ENCODE assay signal across 15 cellular contexts in genomic region chr22:43066844-43067385, GRCh38. TPM values are rescaled to one million over a fixed set of nuclear protein-coding genes. Genes with fewer than 3 reads are reported as not detected.
DNase-seq lines count a peak whose midpoint lies in the region; ATAC-seq and TF ChIP-seq lines count a peak whose summit lies in the region.
"Had no signal": no experiment of that assay in that cellular context is flagged by ENCODE, and none has a peak within 500 bp of the region (broad histone marks: within the 10 kb centered on the region; RNA-seq: fewer than 3 reads in every experiment).

No MANE protein-coding gene starts in this region.

- no peak overlapping the region for H3K27ac ChIP-seq in neural progenitor cell

- H3K9ac ChIP-seq in neural progenitor cell: no peak overlapping the region

- H3K9me3 ChIP-seq in neural progenitor cell (ENCODE audit: low read depth): no peaks in the 10 kb centered on the region

- H4K20me1 ChIP-seq in neural progenitor cell (ENCODE audit: low read depth): no peaks in the 10 kb centered on the region

- no peaks in the 10 kb centered on the region for H3F3A ChIP-seq in neural progenitor cell (ENCODE audit: low read depth)

- no peaks in the 10 kb centered on the region for H3K36me3 ChIP-seq in neural progenitor cell

- DNase-seq in EH (ENCODE audit: low read depth) (peak; percentile 81), NCI-H226 (peak; percentile 5), epithelial cell of esophagus (ENCODE audit: low read depth) (peak; percentile 73), non-pigmented ciliary epithelial cell (ENCODE audit: low read depth) (peak; percentile 31), neural progenitor cell (ENCODE audit: low spot score) (no peak)
- DNase-seq in stimulated activated CD4-positive, alpha-beta T cell treated with anti-CD3 and anti-CD28 coated beads, Interleukin-2, amount 100 ng/mL, for 48 hours: no peak
- DNase-seq: anterior cingulate cortex; CD4-positive, alpha-beta T cell; H9; Kasumi-1; kidney; stimulated activated CD4-positive, alpha-beta T cell treated with anti-CD3 and anti-CD28 coated beads, Interleukin-12 subunit alpha, Interleukin-12 subunit beta, amount 100 ng/mL, for 4 hours; stimulated activated CD8-positive, alpha-beta memory T cell treated with anti-CD3 and anti-CD28 coated beads, Interleukin-4, amount 100 ng/mL, for 48 hours had no signal

- H3K79me2 ChIP-seq in neural progenitor cell (ENCODE audit: low read depth): no peaks in the 10 kb centered on the region

- no peaks in the 10 kb centered on the region for H3K4me1 Mint-ChIP-seq in neural progenitor cell
- H3K4me1 Mint-ChIP-seq: H9 had no signal

- H3K27me3 Mint-ChIP-seq in neural progenitor cell (ENCODE audit: insufficient read depth, low read depth): no peaks in the 10 kb centered on the region
- H3K27me3 Mint-ChIP-seq: CD4-positive, alpha-beta T cell had no signal

- H3K27me3 ChIP-seq in neural progenitor cell: no peaks in the 10 kb centered on the region

- H3K27ac Mint-ChIP-seq in neural progenitor cell: no peak overlapping the region
- H3K27ac Mint-ChIP-seq: CD4-positive, alpha-beta T cell had no signal

- no peak overlapping the region for H3K4me3 Mint-ChIP-seq in neural progenitor cell
- H3K4me3 Mint-ChIP-seq: CD4-positive, alpha-beta T cell; H9 had no signal

- no peaks in the 10 kb centered on the region for H3K4me1 ChIP-seq in neural progenitor cell

- ATAC-seq in HG02763 (IDR thresholded peaks at IDR 0.05; ENCODE audit: unreplicated experiment) (no peak), GM21723 (IDR thresholded peaks at IDR 0.05; ENCODE audit: unreplicated experiment) (no peak)

- H2AFZ ChIP-seq in neural progenitor cell (replicated peaks): no peak overlapping the region

- H3K36me3 Mint-ChIP-seq in neural progenitor cell: peaks cover 15% of the 10 kb centered on the region

- no peak for TF ChIP-seq CTCF in epithelial cell of esophagus (IDR thresholded peaks at IDR 0.05; ENCODE audit: insufficient read depth, low read depth, low read length, missing control alignments)
- no peak for TF ChIP-seq CTCF in neural progenitor cell (IDR thresholded peaks at IDR 0.05)

- H3K4me3 ChIP-seq in epithelial cell of esophagus (ENCODE audit: low read length) (no peak overlapping the region), neural progenitor cell (no peak overlapping the region)

- H3K9me3 Mint-ChIP-seq in neural progenitor cell: no peaks in the 10 kb centered on the region
- H3K9me3 Mint-ChIP-seq: CD4-positive, alpha-beta T cell; H9 had no signal

- no peak overlapping the region for H3K4me2 ChIP-seq in neural progenitor cell

RNA-seq across cellular contexts. Expression of gene TTLL1, which starts 22.3 kb away (rescaled TPM):
- 9.4 and 16.0 TPM in 2 replicates for total RNA-seq in neural progenitor cell (ENCODE audit: low replicate concordance)

RNA-seq across cellular contexts. Expression of gene BIK, which starts 43.6 kb away (rescaled TPM):
- 1.6 and 2.2 TPM in 2 replicates for total RNA-seq in neural progenitor cell (ENCODE audit: low replicate concordance)

RNA-seq across cellular contexts. Expression of gene PACSIN2, which starts 52.0 kb away (rescaled TPM):
- 38.1 and 48.7 TPM in 2 replicates for total RNA-seq in neural progenitor cell (ENCODE audit: low replicate concordance)

Comparison
In these comparisons a context has a peak if more than half of its experiments do, and no peak if none do; other contexts are left out.
1. DNase-seq: peak in EH (single experiment), NCI-H226 (single experiment), epithelial cell of esophagus (single experiment) and non-pigmented ciliary epithelial cell (single experiment); none in stimulated activated CD4-positive, alpha-beta T cell treated with anti-CD3 and anti-CD28 coated beads, Interleukin-2, amount 100 ng/mL, for 48 hours (0 of 2) and neural progenitor cell (single experiment).